In genomic region chr7:71784180-71784579, GRCh38 we compare ENCODE assay signal across 23 cellular contexts.
"Had no signal": no experiment of that assay in that cellular context is flagged by ENCODE, and none has a peak within 500 bp of the region (broad histone marks: within the 10 kb centered on the region; RNA-seq: fewer than 3 reads in every experiment).

No MANE protein-coding gene starts in this region.

- H3K4me3 ChIP-seq: left lung, lung, pancreas, psoas muscle, tibial nerve had no signal

- H3K27ac Mint-ChIP-seq: activated CD4-positive, alpha-beta T cell treated with anti-CD3 and anti-CD28 coated beads, Interleukin-2, amount 10 ng/mL, durations not matched to agents 7 days and 5 days; activated naive CD4-positive, alpha-beta T cell treated with anti-CD3 and anti-CD28 coated beads, Interleukin-2, amount 50 U/mL, for 24 hours; brain; effector memory CD8-positive, alpha-beta T cell; natural killer cell; stimulated activated effector memory CD8-positive, alpha-beta T cell treated with anti-CD3 and anti-CD28 coated beads, Interleukin-12 subunit alpha, Interleukin-12 subunit beta, amount 100 ng/mL, for 72 hours; stimulated activated naive CD8-positive, alpha-beta T cell treated with anti-CD3 and anti-CD28 coated beads, Interleukin-15, amount 100 ng/mL, for 72 hours had no signal

- H3K4me3 Mint-ChIP-seq: activated CD4-positive, alpha-beta T cell treated with anti-CD3 and anti-CD28 coated beads, Interleukin-2, amount 10 ng/mL, durations not matched to agents 7 days and 5 days; activated naive CD4-positive, alpha-beta T cell treated with anti-CD3 and anti-CD28 coated beads, Interleukin-2, amount 50 U/mL, for 24 hours; brain; effector memory CD8-positive, alpha-beta T cell; natural killer cell; stimulated activated effector memory CD8-positive, alpha-beta T cell treated with anti-CD3 and anti-CD28 coated beads, Interleukin-12 subunit alpha, Interleukin-12 subunit beta, amount 100 ng/mL, for 72 hours; stimulated activated naive CD8-positive, alpha-beta T cell treated with anti-CD3 and anti-CD28 coated beads, Interleukin-15, amount 100 ng/mL, for 72 hours had no signal

- ATAC-seq: effector memory CD8-positive, alpha-beta T cell; esophagus mucosa; left lung; natural killer cell; pancreas; psoas muscle; right cardiac atrium; stimulated activated effector memory CD8-positive, alpha-beta T cell treated with anti-CD3 and anti-CD28 coated beads, Interleukin-12 subunit alpha, Interleukin-12 subunit beta, amount 100 ng/mL, for 72 hours; stimulated activated naive CD8-positive, alpha-beta T cell treated with anti-CD3 and anti-CD28 coated beads, Interleukin-15, amount 100 ng/mL, for 72 hours had no signal

- H3K27ac ChIP-seq: left lung, neutrophil, pancreas, psoas muscle, VCaP had no signal

- H3K4me1 Mint-ChIP-seq: activated CD4-positive, alpha-beta T cell treated with anti-CD3 and anti-CD28 coated beads, Interleukin-2, amount 10 ng/mL, durations not matched to agents 7 days and 5 days; activated naive CD4-positive, alpha-beta T cell treated with anti-CD3 and anti-CD28 coated beads, Interleukin-2, amount 50 U/mL, for 24 hours; natural killer cell; stimulated activated effector memory CD8-positive, alpha-beta T cell treated with anti-CD3 and anti-CD28 coated beads, Interleukin-12 subunit alpha, Interleukin-12 subunit beta, amount 100 ng/mL, for 72 hours; stimulated activated naive CD8-positive, alpha-beta T cell treated with anti-CD3 and anti-CD28 coated beads, Interleukin-15, amount 100 ng/mL, for 72 hours had no signal

- H3K36me3 Mint-ChIP-seq: activated naive CD4-positive, alpha-beta T cell treated with anti-CD3 and anti-CD28 coated beads, Interleukin-2, amount 50 U/mL, for 24 hours; stimulated activated effector memory CD8-positive, alpha-beta T cell treated with anti-CD3 and anti-CD28 coated beads, Interleukin-12 subunit alpha, Interleukin-12 subunit beta, amount 100 ng/mL, for 72 hours had no signal

- DNase-seq: activated CD4-positive, alpha-beta T cell treated with anti-CD3 and anti-CD28 coated beads, Interleukin-2, amount 10 ng/mL, durations not matched to agents 7 days and 5 days; activated CD4-positive, CD25-positive, alpha-beta regulatory T cell treated with anti-CD3 and anti-CD28 coated beads, Interleukin-2, amount 50 U/mL, for 72 hours; activated gamma-delta T cell treated with Interleukin-2 at 50 U/mL for 16 hours; activated T-cell treated with anti-CD3 and anti-CD28 coated beads, Interleukin-2, amount 50 U/mL, for 1 hour; effector memory CD8-positive, alpha-beta T cell; foreskin melanocyte; glutamatergic neuron; left lung; midbrain; natural killer cell; pancreas; psoas muscle; right cardiac atrium; stimulated activated CD4-positive, alpha-beta T cell treated with anti-CD3 and anti-CD28 coated beads, Interleukin-1b, Interleukin-23, amount 100 ng/mL, for 48 hours; stimulated activated naive CD8-positive, alpha-beta T cell treated with anti-CD3 and anti-CD28 coated beads, Interleukin-15, amount 100 ng/mL, for 72 hours had no signal

- H3K27me3 Mint-ChIP-seq: activated CD4-positive, alpha-beta T cell treated with anti-CD3 and anti-CD28 coated beads, Interleukin-2, amount 10 ng/mL, durations not matched to agents 7 days and 5 days; activated naive CD4-positive, alpha-beta T cell treated with anti-CD3 and anti-CD28 coated beads, Interleukin-2, amount 50 U/mL, for 24 hours; brain; effector memory CD8-positive, alpha-beta T cell; stimulated activated naive CD8-positive, alpha-beta T cell treated with anti-CD3 and anti-CD28 coated beads, Interleukin-15, amount 100 ng/mL, for 72 hours had no signal
